In the genomic region with DNA sequence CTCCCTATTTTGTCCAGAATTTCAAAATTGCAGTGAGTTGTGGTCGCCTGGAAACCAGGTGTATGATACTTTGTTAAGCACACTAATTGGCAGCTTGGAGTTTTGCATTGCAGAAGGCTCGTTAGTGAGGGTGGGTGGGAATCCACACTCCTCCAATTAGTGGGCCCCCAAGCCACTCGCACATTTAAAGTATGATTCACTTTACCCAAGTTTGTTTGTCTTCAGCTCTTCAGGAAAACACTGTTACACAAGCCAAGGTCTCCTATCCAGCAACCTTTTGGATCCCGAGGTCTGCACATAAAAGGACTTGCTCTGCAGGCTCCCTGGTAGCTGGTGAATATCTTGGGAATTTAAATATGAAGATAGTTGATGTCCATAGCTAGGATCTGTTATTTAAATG, we compare ENCODE assay signal across 1 cellular context.
TF ChIP-seq lines count a peak whose summit lies in the region.

No MANE protein-coding gene starts in this region.

TF ChIP-seq in H1, 55 proteins besides CTCF, POLR2A, EP300 and RAD21:
- TF ChIP-seq, protein P1, sequence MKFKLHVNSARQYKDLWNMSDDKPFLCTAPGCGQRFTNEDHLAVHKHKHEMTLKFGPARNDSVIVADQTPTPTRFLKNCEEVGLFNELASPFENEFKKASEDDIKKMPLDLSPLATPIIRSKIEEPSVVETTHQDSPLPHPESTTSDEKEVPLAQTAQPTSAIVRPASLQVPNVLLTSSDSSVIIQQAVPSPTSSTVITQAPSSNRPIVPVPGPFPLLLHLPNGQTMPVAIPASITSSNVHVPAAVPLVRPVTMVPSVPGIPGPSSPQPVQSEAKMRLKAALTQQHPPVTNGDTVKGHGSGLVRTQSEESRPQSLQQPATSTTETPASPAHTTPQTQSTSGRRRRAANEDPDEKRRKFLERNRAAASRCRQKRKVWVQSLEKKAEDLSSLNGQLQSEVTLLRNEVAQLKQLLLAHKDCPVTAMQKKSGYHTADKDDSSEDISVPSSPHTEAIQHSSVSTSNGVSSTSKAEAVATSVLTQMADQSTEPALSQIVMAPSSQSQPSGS (IDR thresholded peaks at IDR 0.05; ENCODE audit: low read length) = no peak
- no peak for TF ChIP-seq TAF1 (IDR thresholded peaks at IDR 0.05; ENCODE audit: low read depth, low read length)
- TF ChIP-seq, protein P2, sequence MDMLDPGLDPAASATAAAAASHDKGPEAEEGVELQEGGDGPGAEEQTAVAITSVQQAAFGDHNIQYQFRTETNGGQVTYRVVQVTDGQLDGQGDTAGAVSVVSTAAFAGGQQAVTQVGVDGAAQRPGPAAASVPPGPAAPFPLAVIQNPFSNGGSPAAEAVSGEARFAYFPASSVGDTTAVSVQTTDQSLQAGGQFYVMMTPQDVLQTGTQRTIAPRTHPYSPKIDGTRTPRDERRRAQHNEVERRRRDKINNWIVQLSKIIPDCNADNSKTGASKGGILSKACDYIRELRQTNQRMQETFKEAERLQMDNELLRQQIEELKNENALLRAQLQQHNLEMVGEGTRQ (IDR thresholded peaks at IDR 0.05; ENCODE audit: low read length) = no peak
- TF ChIP-seq NRF1 (IDR thresholded peaks at IDR 0.05; ENCODE audit: low read depth, low read length) = no peak
- TF ChIP-seq FOSL1 (IDR thresholded peaks at IDR 0.05; ENCODE audit: insufficient read depth, low read depth, low read length) = no peak
- TF ChIP-seq, protein P3, sequence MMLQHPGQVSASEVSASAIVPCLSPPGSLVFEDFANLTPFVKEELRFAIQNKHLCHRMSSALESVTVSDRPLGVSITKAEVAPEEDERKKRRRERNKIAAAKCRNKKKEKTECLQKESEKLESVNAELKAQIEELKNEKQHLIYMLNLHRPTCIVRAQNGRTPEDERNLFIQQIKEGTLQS (IDR thresholded peaks at IDR 0.05; ENCODE audit: insufficient read depth, low read depth, low read length) = no peak
- no peak for TF ChIP-seq TEAD4 (IDR thresholded peaks at IDR 0.05; ENCODE audit: low read depth, low read length)
- TF ChIP-seq NANOG (IDR thresholded peaks at IDR 0.05; ENCODE audit: insufficient read depth, low read depth, low read length, poor library complexity, severe bottlenecking) = no peak
- no peak for TF ChIP-seq ZNF274 (IDR thresholded peaks at IDR 0.05; ENCODE audit: borderline replicate concordance, extremely low read depth, low read length)
- no peak for TF ChIP-seq CTBP2 (IDR thresholded peaks at IDR 0.05; ENCODE audit: borderline replicate concordance, insufficient read depth, insufficient read length, low read length)
- TF ChIP-seq SRF (IDR thresholded peaks at IDR 0.05; ENCODE audit: low read depth, low read length) = no peak
- TF ChIP-seq RBBP5 (IDR thresholded peaks at IDR 0.05; ENCODE audit: borderline replicate concordance, low read depth, low read length) = no peak
- no peak for TF ChIP-seq CBX5 (IDR thresholded peaks at IDR 0.05; ENCODE audit: low read depth, low read length)
- no peak for TF ChIP-seq CEBPB (IDR thresholded peaks at IDR 0.05; ENCODE audit: low read depth, low read length)
- TF ChIP-seq RNF2 (IDR thresholded peaks at IDR 0.05; ENCODE audit: borderline replicate concordance, low read depth, low read length, missing control alignments, poor library complexity, severe bottlenecking) = no peak
